Comparison of ENCODE assay signal across 8 cellular contexts in the genomic region with DNA sequence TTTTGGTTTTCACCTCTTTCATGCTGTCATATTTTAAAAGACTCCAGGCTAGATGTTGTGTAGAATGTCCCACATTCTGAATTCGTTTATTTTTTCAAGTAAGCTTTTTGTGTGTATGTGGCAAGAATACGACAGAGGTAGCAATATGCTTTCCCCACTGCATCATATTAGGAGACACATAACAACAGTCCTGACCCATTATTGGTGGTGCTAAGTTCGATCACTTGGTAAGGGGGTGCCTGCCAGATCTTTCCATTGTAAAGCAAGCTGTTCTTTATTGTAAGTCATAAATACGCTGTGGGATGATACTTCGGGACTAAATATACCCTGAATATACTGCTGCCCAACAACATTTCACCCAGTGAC. TPM values are rescaled to one million over a fixed set of nuclear protein-coding genes. Genes with fewer than 3 reads are reported as not detected.
A peak's percentile ranks its signal among the peaks of the same experiment; 100 is the strongest.
DNase-seq lines count a peak whose midpoint lies in the region; ATAC-seq, FAIRE-seq and TF ChIP-seq lines count a peak whose summit lies in the region.

No MANE protein-coding gene starts in this region.

- no peak for TF ChIP-seq POLR2A in K562 (conservative IDR thresholded peaks at IDR 0.05)
- TF ChIP-seq POLR2A in right lobe of liver (IDR thresholded peaks at IDR 0.05), result no peak

- no peaks in the 10 kb centered on the region for H3K9me3 Mint-ChIP-seq in HFFc6

- H3K27ac Mint-ChIP-seq in HFFc6, result peak overlapping the region; percentile 95

- H4K20me1 ChIP-seq in BLaER1 treated with 17β-estradiol and CSF1 and Interleukin-3, amounts not matched to agents 10 nM and 100 nM, result peaks cover 13 to 33% (median 31%) of the 10 kb centered on the region in 11 experiments; a peak in 19 of 22 replicates
- no peaks in the 10 kb centered on the region; the same call in 1 of the 2 replicates for H4K20me1 ChIP-seq in K562 (replicated peaks; ENCODE audit: control insufficient read depth, insufficient read depth, low read length)

- no peak for TF ChIP-seq EP300 in K562 (IDR thresholded peaks at IDR 0.05; ENCODE audit: low read length)

- H3K9me3 ChIP-seq in BLaER1 treated with 17β-estradiol and CSF1 and Interleukin-3, amounts not matched to agents 10 nM and 100 nM (replicated peaks in 1 of 11), result no peaks in the 10 kb centered on the region
- H3K9me3 ChIP-seq in K562 (replicated peaks; ENCODE audit: control insufficient read depth, insufficient read depth, low read depth, low read length), result no peaks in the 10 kb centered on the region
- no peaks in the 10 kb centered on the region for H3K9me3 ChIP-seq in right lobe of liver
- no peaks in the 10 kb centered on the region for H3K9me3 ChIP-seq in upper lobe of right lung

- intact Hi-C loops in K562 (cut with micrococcal nuclease) (loop anchor here (5.0 kb wide), 1 partner anchor 121 kb away; no protein-coding TSS in a partner anchor), right lobe of liver (cut with DNase I) (no loop called here), upper lobe of right lung (cut with DNase I) (no loop called here)

- H3K27me3 Mint-ChIP-seq in HFFc6 (ENCODE audit: insufficient read depth), result peaks cover 2% of the 10 kb centered on the region; the same call in 1 of the 2 replicates

- H3K4me1 Mint-ChIP-seq in HFFc6 (ENCODE audit: low read depth), result peaks cover 37% of the 10 kb centered on the region

- peaks cover 6% of the 10 kb centered on the region for H3K36me3 Mint-ChIP-seq in HFFc6 (ENCODE audit: low read depth)

- H3K9ac ChIP-seq in BLaER1 treated with 17β-estradiol and CSF1 and Interleukin-3, amounts not matched to agents 10 nM and 100 nM, result peak overlapping the region; percentile 86 to 99 (median 97)
- peak overlapping the region; percentile 83 to 91 for H3K9ac ChIP-seq in K562 (ENCODE audit: insufficient read depth in 1 of 2, low read depth in 2 of 2, low read length in 2 of 2)

- TSS peak; percentile 90 for BruUV-seq in K562 (replicated peaks; lab: Mats Ljungman, UMichigan)

- in situ Hi-C loops in K562 (cut with MboI) (loop anchor here (10.0 kb wide), 1 partner anchor 124 kb away; no protein-coding TSS in a partner anchor), ACHN (cut with HindIII; ENCODE audit: low pct_ligation_motif_present, low pct_unique_long_range_greater_than_20kb, low sequenced_read_pairs) (no loop called here)

- peak overlapping the region; percentile 84 for H2AFZ ChIP-seq in K562 (ENCODE audit: low read depth, low read length)

- peak overlapping the region; percentile 80 to 94 (median 89) for H3K4me2 ChIP-seq in BLaER1 treated with 17β-estradiol and CSF1 and Interleukin-3, amounts not matched to agents 10 nM and 100 nM
- H3K4me2 ChIP-seq in K562 (ENCODE audit: insufficient read depth, low read length), result peak overlapping the region; percentile 88

- H3K27ac ChIP-seq in BLaER1 treated with 17β-estradiol and CSF1 and Interleukin-3, amounts not matched to agents 10 nM and 100 nM, result peak overlapping the region; percentile 87 to 97 (median 94); a peak in 21 of 22 replicates
- H3K27ac ChIP-seq in K562 (ENCODE audit: extremely low read depth, low read depth, low read length) (peak overlapping the region; percentile 82), right lobe of liver (peak overlapping the region; percentile 78 to 92 (median 84)), upper lobe of right lung (peak overlapping the region; percentile 95)

- TF ChIP-seq CTCF in HFFc6 (IDR thresholded peaks at IDR 0.05), result no peak
- no peak for TF ChIP-seq CTCF in K562 (IDR thresholded peaks at IDR 0.05 in 2 of 3, conservative IDR thresholded peaks at IDR 0.05 in 1 of 3; ENCODE audit: insufficient read depth in 2 of 3, low read depth in 1 of 3, low read length in 3 of 3)
- no peak for TF ChIP-seq CTCF in right lobe of liver (IDR thresholded peaks at IDR 0.05)
- no peak for TF ChIP-seq CTCF in upper lobe of right lung (IDR thresholded peaks at IDR 0.05)

- H3K4me3 Mint-ChIP-seq in HFFc6, result peak overlapping the region; percentile 97

- POLR2A ChIA-PET in K562 (lab: Yijun Ruan, JAX), result interaction anchor here (0.9 to 4.2 kb wide), 8 partner anchors 8 to 109 kb away, joined by 3 to 43 read pairs (median 8); no protein-coding TSS in a partner anchor

- peak overlapping the region; percentile 93 to 100 (median 98) for H3K4me3 ChIP-seq in BLaER1 treated with 17β-estradiol and CSF1 and Interleukin-3, amounts not matched to agents 10 nM and 100 nM
- peak overlapping the region; percentile 98 for H3K4me3 ChIP-seq in K562
- peak overlapping the region; percentile 90 to 95 (median 92) for H3K4me3 ChIP-seq in right lobe of liver
- peak overlapping the region; percentile 91 for H3K4me3 ChIP-seq in upper lobe of right lung

- no peak for DNase-seq in HFFc6
- DNase-seq in K562 (ENCODE audit: extremely low read depth in 1 of 4, low spot score in 3 of 4), result peak in 3 of 4 experiments; percentile 9 to 25 (median 23)
- DNase-seq in right lobe of liver, result no peak
- DNase-seq in upper lobe of right lung, result no peak
- no peak for DNase-seq in amygdala (lab: John Stamatoyannopoulos, UW)
- DNase-seq in ACHN, result no peak

- H3K4me1 ChIP-seq in BLaER1 treated with 17β-estradiol and CSF1 and Interleukin-3, amounts not matched to agents 10 nM and 100 nM, result peaks cover 25 to 41% (median 29%) of the 10 kb centered on the region in 10 experiments
- H3K4me1 ChIP-seq in K562 (replicated peaks in 1 of 2; ENCODE audit: control insufficient read depth in 2 of 2, insufficient read depth in 2 of 2, low read length in 2 of 2), result peaks cover 3 to 6% of the 10 kb centered on the region in 2 experiments; a peak in 3 of 5 replicates
- peaks cover 0 to 20% (median 0%) of the 10 kb centered on the region in 4 donors for H3K4me1 ChIP-seq in right lobe of liver
- peaks cover 22% of the 10 kb centered on the region for H3K4me1 ChIP-seq in upper lobe of right lung

- no peaks in the 10 kb centered on the region for H3K27me3 ChIP-seq in BLaER1 treated with 17β-estradiol and CSF1 and Interleukin-3, amounts not matched to agents 10 nM and 100 nM
- no peaks in the 10 kb centered on the region for H3K27me3 ChIP-seq in K562 (ENCODE audit: control insufficient read depth in 2 of 2, insufficient read depth in 2 of 2, low read length in 2 of 2)
- no peaks in the 10 kb centered on the region for H3K27me3 ChIP-seq in right lobe of liver
- H3K27me3 ChIP-seq in upper lobe of right lung, result no peaks in the 10 kb centered on the region

- H3K79me2 ChIP-seq in K562 (ENCODE audit: control insufficient read depth, insufficient read depth, low read length), result peaks cover 53% of the 10 kb centered on the region

- no peaks in the 10 kb centered on the region for H3K9me1 ChIP-seq in K562 (ENCODE audit: control insufficient read depth, insufficient read depth, low read length)

- ATAC-seq in K562, result no peak; the same call in 2 of the 3 replicates
- ATAC-seq in right lobe of liver, result no peak
- ATAC-seq in upper lobe of right lung, result no peak
- ATAC-seq in HG03139 (IDR thresholded peaks at IDR 0.05; ENCODE audit: unreplicated experiment), result no peak

- TF ChIP-seq RAD21 in K562 (CRISPR knock-in tag; conservative IDR thresholded peaks at IDR 0.05 in 1 of 2, IDR thresholded peaks at IDR 0.05 in 1 of 2), result no peak

- H3K36me3 ChIP-seq in BLaER1 treated with 17β-estradiol and CSF1 and Interleukin-3, amounts not matched to agents 10 nM and 100 nM, result no peaks in the 10 kb centered on the region
- H3K36me3 ChIP-seq in K562 (ENCODE audit: control insufficient read depth, insufficient read depth, low read length), result no peaks in the 10 kb centered on the region
- no peaks in the 10 kb centered on the region for H3K36me3 ChIP-seq in right lobe of liver
- no peaks in the 10 kb centered on the region for H3K36me3 ChIP-seq in upper lobe of right lung

- WGBS in K562 (ENCODE audit: insufficient coverage, low coverage, missing lambda C conversion rate), result 0% methylated on average over 5 of the region's 5 CpGs
- WGBS in right lobe of liver (ENCODE audit: insufficient coverage, low coverage, low lambda C conversion rate, missing lambda C conversion rate), result 23% methylated on average over 5 of the region's 5 CpGs

- no peak for FAIRE-seq in K562 (lab: Jason Lieb, UNC)

- CTCF ChIA-PET in K562 (lab: Yijun Ruan, JAX; ENCODE audit: low intra/inter-chr PET ratio), result no interaction called here

TF ChIP-seq in K562, 482 proteins besides CTCF, POLR2A, EP300 and RAD21 (continues in another document):
- TF ChIP-seq EWSR1 (IDR thresholded peaks at IDR 0.05; ENCODE audit: borderline replicate concordance, low read depth, partially characterized antibody), result peak; percentile 65
- TF ChIP-seq, protein P1, sequence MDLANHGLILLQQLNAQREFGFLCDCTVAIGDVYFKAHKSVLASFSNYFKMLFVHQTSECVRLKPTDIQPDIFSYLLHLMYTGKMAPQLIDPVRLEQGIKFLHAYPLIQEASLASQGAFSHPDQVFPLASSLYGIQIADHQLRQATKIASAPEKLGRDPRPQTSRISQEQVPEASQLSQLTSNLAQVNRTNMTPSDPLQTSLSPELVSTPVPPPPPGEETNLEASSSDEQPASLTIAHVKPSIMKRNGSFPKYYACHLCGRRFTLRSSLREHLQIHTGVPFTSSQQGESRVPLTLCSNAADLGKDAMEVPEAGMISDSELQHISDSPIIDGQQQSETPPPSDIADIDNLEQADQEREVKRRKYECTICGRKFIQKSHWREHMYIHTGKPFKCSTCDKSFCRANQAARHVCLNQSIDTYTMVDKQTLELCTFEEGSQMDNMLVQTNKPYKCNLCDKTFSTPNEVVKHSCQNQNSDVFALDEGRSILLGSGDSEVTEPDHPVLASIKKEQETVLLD (IDR thresholded peaks at IDR 0.05), result 0 out of 2 replicates have a peak, but pooled peaks have one; percentile 1

RNA-seq across cellular contexts. Expression of a gene that starts 0.6 kb away (rescaled TPM):
- 10 to 100 TPM; 28.6 to 40.9 (median 32.7) TPM for total RNA-seq in HFFc6 (2021; fragmentation: NEBNext Ultra II Directional; extraction: Animal tissue kit (Norgen Biotek cat#: 25700))
- 42.2 and 88.7 TPM in 2 replicates for total RNA-seq in K562 (2011; cell fraction: chromatin; rRNA removed; ENCODE audit: low replicate concordance)
- 19.5 and 23.2 TPM in 2 replicates for total RNA-seq in K562 (2011; cell fraction: nucleolus; rRNA removed)
- 36.6 and 49.6 TPM in 2 replicates for total RNA-seq in K562 (2011; cell fraction: nucleoplasm; rRNA removed)
- total RNA-seq in K562 (2014; rRNA removed) (12.1 and 12.4 TPM in 2 replicates), K562 (2014; rRNA removed; fragmentation: Illumina TruSeq; extraction: Trizol) (16.1 and 19.6 TPM in 2 replicates), K562 (2015; rRNA removed; fragmentation: Illumina TruSeq; extraction: Trizol) (17.1 and 17.2 TPM in 2 replicates), K562 (2021) (15.3 and 17.0 TPM in 2 replicates), right lobe of liver (10 to 100 TPM; 11.2 to 15.1 (median 13.8) TPM), upper lobe of right lung (48.8 TPM)
- polyA plus RNA-seq in K562 (2011; rRNA removed) (24.3 and 24.7 TPM in 2 replicates), K562 (2014; fragmentation: Illumina TruSeq; extraction: Trizol) (12.5 and 14.4 TPM in 2 replicates), K562 (2014; fragmentation: Nextera tagmentation; extraction: Ambion mirVana) (1 to 10 TPM; 3.2 to 4.7 TPM), K562 (2014; rRNA removed) (11.6 and 12.2 TPM in 2 replicates)
- polyA plus RNA-seq in K562 (2011; cell fraction: cytosol; rRNA removed), result 11.6 and 17.3 TPM in 2 replicates
- 34.8 and 45.8 TPM in 2 replicates for polyA plus RNA-seq in K562 (2011; cell fraction: nucleus; rRNA removed)
- polyA plus RNA-seq in K562 (2012), result 9.0 and 14.7 TPM in 2 replicates
- 37.1 and 46.6 TPM in 2 replicates for polyA minus RNA-seq in K562 (2011; rRNA and poly(A)+ RNA removed)
- 16.8 and 20.7 TPM in 2 replicates for polyA minus RNA-seq in K562 (2011; cell fraction: cytosol; rRNA and poly(A)+ RNA removed)
- 13.1 and 32.8 TPM in 2 replicates for polyA minus RNA-seq in K562 (2011; cell fraction: nucleus; rRNA and poly(A)+ RNA removed)

Comparison
In these comparisons a context has a peak if more than half of its experiments do, and no peak if none do; other contexts are left out.
1. DNase-seq: peak in K562 (3 of 4); none in HFFc6 (single experiment), right lobe of liver (0 of 3), upper lobe of right lung (single experiment), amygdala (0 of 56) and ACHN (single experiment).
2. Peak in every context shown above with its lines, with median percentiles within 50 percentile points of each other: H3K27ac ChIP-seq and H3K4me3 ChIP-seq.